16 cellular contexts compared by ENCODE assay signal in genomic region chr7:128919881-128920789, GRCh38. TPM values are rescaled to one million over a fixed set of nuclear protein-coding genes. Genes with fewer than 3 reads are reported as not detected.
DNase-seq lines count a peak whose midpoint lies in the region; ATAC-seq and TF ChIP-seq lines count a peak whose summit lies in the region.
"Had no signal": no experiment of that assay in that cellular context is flagged by ENCODE, and none has a peak within 500 bp of the region (broad histone marks: within the 10 kb centered on the region; RNA-seq: fewer than 3 reads in every experiment).

No MANE protein-coding gene starts in this region.

- 60 to 66% methylated on average over 14 of the region's 14 CpGs for WGBS in sigmoid colon, 2 donors

- no peaks in the 10 kb centered on the region for H4K20me1 ChIP-seq in MM.1S (ENCODE audit: insufficient read depth, low read length)

- H3F3A ChIP-seq in MM.1S (ENCODE audit: insufficient read depth, low read length): no peaks in the 10 kb centered on the region

- TF ChIP-seq EP300 in sigmoid colon (IDR thresholded peaks at IDR 0.05): no peak

- no peak overlapping the region for H3K9ac ChIP-seq in MM.1S (ENCODE audit: low read length)
- H3K9ac ChIP-seq: parathyroid adenoma had no signal

- H3K36me3 ChIP-seq in MM.1S (replicated peaks; ENCODE audit: insufficient read depth, low read length) (no peaks in the 10 kb centered on the region), sigmoid colon (no peaks in the 10 kb centered on the region)
- H3K36me3 ChIP-seq: thyroid gland had no signal

- H3K9me3 ChIP-seq in MM.1S (replicated peaks; ENCODE audit: insufficient read depth, low read length) (no peaks in the 10 kb centered on the region), sigmoid colon (no peaks in the 10 kb centered on the region)
- H3K9me3 ChIP-seq: thyroid gland had no signal

- H3K4me3 ChIP-seq in MM.1S (ENCODE audit: low read length) (no peak overlapping the region), sigmoid colon (no peak overlapping the region)
- H3K4me3 ChIP-seq: thyroid gland had no signal

- peak overlapping the region; percentile 32 for H2AFZ ChIP-seq in MM.1S (ENCODE audit: low read length)
- H2AFZ ChIP-seq: parathyroid adenoma had no signal

- H3K79me2 ChIP-seq in MM.1S (ENCODE audit: low read length): no peaks in the 10 kb centered on the region
- H3K79me2 ChIP-seq: parathyroid adenoma had no signal

- no peak for TF ChIP-seq CTCF in MM.1S (IDR thresholded peaks at IDR 0.05; ENCODE audit: low read length)
- TF ChIP-seq CTCF in foreskin keratinocyte (conservative IDR thresholded peaks at IDR 0.05): peak; percentile 4
- TF ChIP-seq CTCF in sigmoid colon (IDR thresholded peaks at IDR 0.05): no peak

- H3K4me2 ChIP-seq in MM.1S (ENCODE audit: low read depth, low read length): no peak overlapping the region

- H3K4me1 ChIP-seq in MM.1S (ENCODE audit: low read length) (peaks cover 11% of the 10 kb centered on the region), foreskin keratinocyte (no peaks in the 10 kb centered on the region), sigmoid colon (peaks cover 0 to 11% (median 11%) of the 10 kb centered on the region in 4 donors)
- H3K4me1 ChIP-seq: parathyroid adenoma had no signal

- intact Hi-C loops in sigmoid colon (cut with DNase I): no loop called here

- no peaks in the 10 kb centered on the region for H3K9me2 ChIP-seq in MM.1S (replicated peaks; ENCODE audit: insufficient read depth, low read length)

- DNase-seq in activated CD4-positive, CD25-positive, alpha-beta regulatory T cell treated with anti-CD3 and anti-CD28 coated beads, Interleukin-2, amount 50 U/mL, for 72 hours: peak; percentile 20
- no peak for DNase-seq in MM.1S
- no peak for DNase-seq in foreskin keratinocyte
- DNase-seq in sigmoid colon: peak; percentile 49
- DNase-seq: activated B cell treated with CpG ODN at 0.5 μM for 24 hours; activated T-cell treated with anti-CD3 and anti-CD28 coated beads, Interleukin-2, amount 50 U/mL, for 4 hours; amniotic stem cell; DND-41; NCI-H2029 treated with DMSO at 0.1 percent for 48 hours; thyroid gland had no signal

- TF ChIP-seq POLR2A in sigmoid colon (IDR thresholded peaks at IDR 0.05): no peak

- ATAC-seq in activated CD4-positive, CD25-positive, alpha-beta regulatory T cell treated with anti-CD3 and anti-CD28 coated beads, Interleukin-2, amount 50 U/mL, for 24 hours: no peak
- ATAC-seq in foreskin keratinocyte (no peak), GM18498 (IDR thresholded peaks at IDR 0.05; ENCODE audit: unreplicated experiment) (no peak), GM18502 (IDR thresholded peaks at IDR 0.05; ENCODE audit: poor library complexity, unreplicated experiment) (no peak), HG02870 (IDR thresholded peaks at IDR 0.05; ENCODE audit: unreplicated experiment) (no peak)
- ATAC-seq: activated T-cell treated with anti-CD3 and anti-CD28 coated beads, Interleukin-2, amount 50 U/mL, for 4 hours had no signal

- H3K27ac ChIP-seq in MM.1S (ENCODE audit: low read length): no peak overlapping the region
- H3K27ac ChIP-seq in foreskin keratinocyte: no peak overlapping the region
- H3K27ac ChIP-seq in sigmoid colon: no peak overlapping the region
- H3K27ac ChIP-seq: parathyroid adenoma, thyroid gland had no signal

- H3K27me3 ChIP-seq in MM.1S (replicated peaks; ENCODE audit: insufficient read depth, low read length) (no peaks in the 10 kb centered on the region), foreskin keratinocyte (peaks cover 87% of the 10 kb centered on the region), sigmoid colon (peaks cover 0 to 39% (median 29%) of the 10 kb centered on the region in 3 donors)

RNA-seq across cellular contexts. Expression of gene KCP, which starts 9.6 kb away (rescaled TPM):
- total RNA-seq in foreskin keratinocyte: 0.03 TPM in 1 of 2 replicates, not detected in the other
- polyA plus RNA-seq in foreskin keratinocyte: 0.03 TPM in 2 replicates
- under 1 TPM in 3 of 4 donors, not detected in 1; 0.14 to 0.36 (median 0.28) TPM for total RNA-seq in sigmoid colon
- polyA plus RNA-seq in sigmoid colon: under 1 TPM in 1 of 3 donors, not detected in 2; 0.42 TPM
- total RNA-seq: dermis microvascular lymphatic vessel endothelial cell had no signal

RNA-seq across cellular contexts. Expression of gene IRF5, which starts 17.6 kb away (rescaled TPM):
- total RNA-seq in foreskin keratinocyte: 0.81 and 1.1 TPM in 2 replicates
- 0.71 and 0.74 TPM in 2 replicates for polyA plus RNA-seq in foreskin keratinocyte
- total RNA-seq in sigmoid colon: 10 to 100 TPM in 1 of 4 donors, 1 to 10 TPM in 3; 6.0 to 15.3 (median 8.1) TPM
- 10 to 100 TPM in 1 of 3 donors, 1 to 10 TPM in 2; 4.6 to 11.3 (median 4.8) TPM for polyA plus RNA-seq in sigmoid colon

RNA-seq across cellular contexts. Expression of gene ATP6V1F, which starts 57.5 kb away (rescaled TPM):
- 126 and 133 TPM in 2 replicates for total RNA-seq in foreskin keratinocyte
- 266 and 275 TPM in 2 replicates for polyA plus RNA-seq in foreskin keratinocyte
- 100 to 1,000 TPM in 3 of 4 donors, 10 to 100 TPM in 1; 96.7 to 138 (median 131) TPM for total RNA-seq in sigmoid colon
- polyA plus RNA-seq in sigmoid colon: 100 to 1,000 TPM; 148 to 214 (median 183) TPM

Comparison
In these comparisons a context has a peak if more than half of its experiments do, and no peak if none do; other contexts are left out.
1. DNase-seq: peak in activated CD4-positive, CD25-positive, alpha-beta regulatory T cell treated with anti-CD3 and anti-CD28 coated beads, Interleukin-2, amount 50 U/mL, for 72 hours (single experiment) and sigmoid colon (single experiment); none in MM.1S (single experiment) and foreskin keratinocyte (0 of 2).